8 cellular contexts compared by ENCODE assay signal in genomic region chr11:115256326-115257197, GRCh38.
A peak's percentile ranks its signal among the peaks of the same experiment; 100 is the strongest.
DNase-seq lines count a peak whose midpoint lies in the region; ATAC-seq, FAIRE-seq and TF ChIP-seq lines count a peak whose summit lies in the region.

No MANE protein-coding gene starts in this region.

- no peaks in the 10 kb centered on the region for H3K27me3 Mint-ChIP-seq in CD4-positive, alpha-beta T cell

- H3K27me3 ChIP-seq in CD4-positive, alpha-beta T cell (ENCODE audit: control insufficient read depth, insufficient read depth, low read length): no peaks in the 10 kb centered on the region
- H3K27me3 ChIP-seq in gastrocnemius medialis (no peaks in the 10 kb centered on the region), heart right ventricle (no peaks in the 10 kb centered on the region)

- H3K4me3 ChIP-seq in gastrocnemius medialis (no peak overlapping the region), heart right ventricle (no peak overlapping the region)

- H3K36me3 Mint-ChIP-seq in CD4-positive, alpha-beta T cell (ENCODE audit: low read depth): no peaks in the 10 kb centered on the region

- intact Hi-C loops in CD4-positive, alpha-beta T cell (cut with DNase I, micrococcal nuclease): no loop called here
- intact Hi-C loops in gastrocnemius medialis (cut with DNase I; ENCODE audit: low total_unique reads) (no loop called here), heart right ventricle (cut with DNase I) (no loop called here)

- H3K4me1 ChIP-seq in gastrocnemius medialis (no peaks in the 10 kb centered on the region), heart right ventricle (peaks cover 0 to under 1% (median 0%) of the 10 kb centered on the region in 9 donors)

- H3K27ac Mint-ChIP-seq in CD4-positive, alpha-beta T cell: no peak overlapping the region

- POLR2A ChIA-PET in CD4-positive, alpha-beta T cell (lab: Charles Lee): no interaction called here

- FAIRE-seq in GM18507 (lab: Jason Lieb, UNC): peak; percentile 78

- TF ChIP-seq POLR2A in gastrocnemius medialis (IDR thresholded peaks at IDR 0.05): no peak

- no peaks in the 10 kb centered on the region for H3K9me3 ChIP-seq in CD4-positive, alpha-beta T cell (ENCODE audit: control insufficient read depth, low read length)
- H3K9me3 ChIP-seq in gastrocnemius medialis (no peaks in the 10 kb centered on the region), heart right ventricle (no peaks in the 10 kb centered on the region)

- H3K36me3 ChIP-seq in gastrocnemius medialis: no peaks in the 10 kb centered on the region
- no peaks in the 10 kb centered on the region for H3K36me3 ChIP-seq in heart right ventricle

- no peak overlapping the region for H3K4me3 Mint-ChIP-seq in CD4-positive, alpha-beta T cell

- 50 to 57% methylated on average over 7 of the region's 7 CpGs for WGBS in heart right ventricle, 2 donors

- H3K9me3 Mint-ChIP-seq in CD4-positive, alpha-beta T cell: no peaks in the 10 kb centered on the region

- in situ Hi-C loops in gastrocnemius medialis (cut with MboI; ENCODE audit: low sequenced_read_pairs in 4 of 4): no loop called here

- H3K4me1 Mint-ChIP-seq in CD4-positive, alpha-beta T cell (ENCODE audit: low read depth): no peaks in the 10 kb centered on the region

- CTCF ChIA-PET in CD4-positive, alpha-beta T cell (lab: Charles Lee): no interaction called here

- TF ChIP-seq CTCF in CD4-positive, alpha-beta T cell (IDR thresholded peaks at IDR 0.05): no peak
- TF ChIP-seq CTCF in gastrocnemius medialis (IDR thresholded peaks at IDR 0.05 in 4 of 5, conservative IDR thresholded peaks at IDR 0.05 in 1 of 5) (no peak), heart right ventricle (IDR thresholded peaks at IDR 0.05) (no peak)

- ATAC-seq in GM21723 (IDR thresholded peaks at IDR 0.05; ENCODE audit: unreplicated experiment) (peak; percentile 98), gastrocnemius medialis (no peak), heart right ventricle (no peak)
- ATAC-seq in CD4-positive, alpha-beta T cell (ENCODE audit: poor library complexity): no peak

- DNase-seq in GM18507 (ENCODE audit: extremely low spot score, insufficient read length, low read depth) (peak; percentile 8), NCI-H1105 treated with DMSO at 0.1 percent for 48 hours (lab: John Stamatoyannopoulos, UW) (peak; percentile 32), iPS-NIHi7 (ENCODE audit: extremely low spot score) (peak; percentile 59), gastrocnemius medialis (no peak), HT-29 (ENCODE audit: low spot score) (no peak), heart right ventricle (no peak)
- no peak for DNase-seq in CD4-positive, alpha-beta T cell

- H3K27ac ChIP-seq in CD4-positive, alpha-beta T cell (ENCODE audit: low read depth, low read length): no peak overlapping the region
- H3K27ac ChIP-seq in gastrocnemius medialis (no peak overlapping the region), heart right ventricle (peak overlapping the region in 1 of 10 donors; percentile 49)

Comparison
In these comparisons a context has a peak if more than half of its experiments do, and no peak if none do; other contexts are left out.
1. DNase-seq: peak in GM18507 (single experiment), NCI-H1105 treated with DMSO at 0.1 percent for 48 hours (single experiment) and iPS-NIHi7 (single experiment); none in CD4-positive, alpha-beta T cell (0 of 10), gastrocnemius medialis (0 of 2), HT-29 (single experiment) and heart right ventricle (0 of 2).